In genomic region chr9:73348485-73348884, GRCh38 we compare ENCODE assay signal across 18 cellular contexts.
DNase-seq lines count a peak whose midpoint lies in the region; ATAC-seq and TF ChIP-seq lines count a peak whose summit lies in the region.
"Had no signal": no experiment of that assay in that cellular context is flagged by ENCODE, and none has a peak within 500 bp of the region (broad histone marks: within the 10 kb centered on the region; RNA-seq: fewer than 3 reads in every experiment).

No MANE protein-coding gene starts in this region.

- no peak for TF ChIP-seq CTCF in A673 (conservative IDR thresholded peaks at IDR 0.05; ENCODE audit: low read depth, low read length)
- TF ChIP-seq CTCF in MM.1S (IDR thresholded peaks at IDR 0.05; ENCODE audit: low read length): no peak
- no peak for TF ChIP-seq CTCF in cardiac fibroblast (IDR thresholded peaks at IDR 0.05; ENCODE audit: low read depth, low read length)
- TF ChIP-seq CTCF in upper lobe of left lung (IDR thresholded peaks at IDR 0.05): no peak

- no peaks in the 10 kb centered on the region for H3K79me2 ChIP-seq in MM.1S (ENCODE audit: low read length)

- H3K9me3 ChIP-seq in A673 (ENCODE audit: low read depth, low read length, poor library complexity, severe bottlenecking) (no peaks in the 10 kb centered on the region), MM.1S (replicated peaks; ENCODE audit: insufficient read depth, low read length) (no peaks in the 10 kb centered on the region), upper lobe of left lung (no peaks in the 10 kb centered on the region)
- H3K9me3 ChIP-seq: gastroesophageal sphincter had no signal

- H3K4me2 ChIP-seq in MM.1S (ENCODE audit: low read depth, low read length): no peak overlapping the region

- H3K27ac ChIP-seq in A673 (ENCODE audit: low read depth, low read length, poor library complexity, severe bottlenecking) (no peak overlapping the region), MM.1S (ENCODE audit: low read length) (no peak overlapping the region), substantia nigra (ENCODE audit: low read depth, low read length, poor library complexity, severe bottlenecking) (no peak overlapping the region), upper lobe of left lung (no peak overlapping the region)
- H3K27ac ChIP-seq: gastroesophageal sphincter had no signal

- TF ChIP-seq EP300 in upper lobe of left lung (IDR thresholded peaks at IDR 0.05): no peak

- CTCF ChIA-PET in A673 (lab: Charles Lee): no interaction called here

- POLR2A ChIA-PET in A673 (lab: Charles Lee; ENCODE audit: low non-redundant PET): no interaction called here

- H3K36me3 ChIP-seq in A673 (ENCODE audit: insufficient read depth, low read length, poor library complexity, severe bottlenecking) (no peaks in the 10 kb centered on the region), MM.1S (replicated peaks; ENCODE audit: insufficient read depth, low read length) (no peaks in the 10 kb centered on the region), upper lobe of left lung (no peaks in the 10 kb centered on the region)
- H3K36me3 ChIP-seq: gastroesophageal sphincter had no signal

- DNase-seq in A673 (ENCODE audit: low spot score) (peak; percentile 4), MM.1S (peak; percentile 25), cardiac fibroblast (ENCODE audit: low read depth in 2 of 2) (peak; percentile 1 to 2), iPS-NIHi7 (ENCODE audit: extremely low spot score) (peak; percentile 15), substantia nigra (lab: John Stamatoyannopoulos, UW) (no peak), upper lobe of left lung (no peak)
- DNase-seq: activated CD4-positive, alpha-beta T cell treated with anti-CD3 and anti-CD28 coated beads, Interleukin-2, amount 50 U/mL, for 4 hours; activated naive CD8-positive, alpha-beta T cell treated with anti-CD3 and anti-CD28 coated beads, Interleukin-2, amount 10 ng/mL, durations not matched to agents 7 days and 5 days; activated T-cell treated with anti-CD3 and anti-CD28 coated beads, Interleukin-2, amount 50 U/mL, for 4 hours; effector memory CD8-positive, alpha-beta T cell; immature natural killer cell; midbrain; NCI-H1694 treated with DMSO at 0.1 percent for 48 hours; NCI-H524; PC-3 had no signal

- intact Hi-C loops in A673 (cut with micrococcal nuclease; ENCODE audit: unreplicated experiment): no loop called here

- H4K20me1 ChIP-seq in MM.1S (ENCODE audit: insufficient read depth, low read length): no peaks in the 10 kb centered on the region

- H3K9ac ChIP-seq in MM.1S (ENCODE audit: low read length): no peak overlapping the region

- H3K4me1 ChIP-seq in A673 (ENCODE audit: insufficient read depth, low read length, poor library complexity, severe bottlenecking) (no peaks in the 10 kb centered on the region), MM.1S (ENCODE audit: low read length) (no peaks in the 10 kb centered on the region), upper lobe of left lung (no peaks in the 10 kb centered on the region)
- H3K4me1 ChIP-seq: gastroesophageal sphincter had no signal

- no peaks in the 10 kb centered on the region for H3K9me2 ChIP-seq in MM.1S (replicated peaks; ENCODE audit: insufficient read depth, low read length)

- BruUV-seq in A673 (replicated peaks; lab: Mats Ljungman, UMichigan): no TSS peak

- TF ChIP-seq POLR2A in upper lobe of left lung (IDR thresholded peaks at IDR 0.05): no peak

- H3K4me3 ChIP-seq in A673 (ENCODE audit: low read depth, low read length, poor library complexity, severe bottlenecking) (no peak overlapping the region), MM.1S (ENCODE audit: low read length) (no peak overlapping the region), cardiac fibroblast (replicated peaks in 1 of 2; ENCODE audit: low read depth in 2 of 2, low read length in 2 of 2) (no peak overlapping the region), upper lobe of left lung (no peak overlapping the region)
- H3K4me3 ChIP-seq: gastroesophageal sphincter had no signal

- no peaks in the 10 kb centered on the region for H3F3A ChIP-seq in MM.1S (ENCODE audit: insufficient read depth, low read length)

- H3K27me3 ChIP-seq in A673 (replicated peaks; ENCODE audit: insufficient read depth, low read depth, low read length, poor library complexity): peaks cover 27% of the 10 kb centered on the region
- H3K27me3 ChIP-seq in MM.1S (replicated peaks; ENCODE audit: insufficient read depth, low read length): no peaks in the 10 kb centered on the region
- H3K27me3 ChIP-seq in upper lobe of left lung: no peaks in the 10 kb centered on the region
- H3K27me3 ChIP-seq: gastroesophageal sphincter had no signal

- H2AFZ ChIP-seq in MM.1S (ENCODE audit: low read length): no peak overlapping the region

- ATAC-seq in GM18867 (IDR thresholded peaks at IDR 0.05; ENCODE audit: unreplicated experiment) (no peak), upper lobe of left lung (ENCODE audit: low FRiP score in 2 of 2) (no peak), GM18511 (IDR thresholded peaks at IDR 0.05; ENCODE audit: unreplicated experiment) (no peak)
- ATAC-seq: activated T-cell treated with anti-CD3 and anti-CD28 coated beads, Interleukin-2, amount 50 U/mL, for 4 hours; effector memory CD8-positive, alpha-beta T cell; gastroesophageal sphincter; PC-3 had no signal

Comparison
In these comparisons a context has a peak if more than half of its experiments do, and no peak if none do; other contexts are left out.
1. DNase-seq: peak in A673 (single experiment), MM.1S (single experiment), cardiac fibroblast (2 of 2) and iPS-NIHi7 (single experiment); none in substantia nigra (0 of 49) and upper lobe of left lung (0 of 2).